8 cellular contexts compared by ENCODE assay signal in the genomic region with DNA sequence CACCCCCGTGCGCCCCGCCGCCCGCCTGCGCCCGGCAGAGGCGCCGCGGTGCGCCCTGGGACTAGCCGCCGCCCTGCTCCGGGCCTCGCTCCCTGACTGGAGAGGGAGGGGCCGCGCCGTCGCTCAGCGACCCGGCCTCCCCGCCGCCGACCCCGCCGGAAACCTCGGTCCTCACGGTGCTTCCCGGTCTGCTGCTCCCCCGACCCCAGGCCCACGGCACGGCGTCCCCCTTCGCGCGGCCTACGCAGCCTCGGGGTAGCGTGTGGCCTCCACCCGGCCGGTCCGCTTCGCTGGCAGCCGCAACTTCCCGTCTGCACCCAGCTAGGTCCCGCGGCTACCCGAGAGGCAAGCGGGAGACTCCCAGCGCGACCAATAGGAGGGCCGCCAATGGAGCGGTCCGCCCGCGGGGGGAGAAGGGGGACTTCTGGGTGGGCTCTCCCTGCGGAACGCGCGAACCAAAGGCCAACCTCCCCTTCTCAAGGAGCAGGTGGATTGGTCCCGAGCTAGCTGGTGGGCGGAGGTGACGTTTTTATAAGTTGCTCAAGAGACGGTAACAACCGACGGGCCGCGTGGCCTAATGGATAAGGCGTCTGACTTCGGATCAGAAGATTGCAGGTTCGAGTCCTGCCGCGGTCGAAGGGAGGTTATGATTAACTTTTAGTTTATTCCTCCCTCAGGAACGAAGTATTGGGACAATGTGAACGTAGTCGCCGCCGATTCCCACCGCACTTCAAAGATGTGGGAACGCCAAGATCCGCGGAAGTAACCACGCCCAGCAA. TPM values are rescaled to one million over a fixed set of nuclear protein-coding genes. Genes with fewer than 3 reads are reported as not detected.
DNase-seq lines count a peak whose midpoint lies in the region; ATAC-seq, FAIRE-seq and TF ChIP-seq lines count a peak whose summit lies in the region.

A gene (minus strand): TSS at position 315 of the 779 bp plus-strand sequence. CDS start 1,070 bp downstream, outside the sequence.

- peaks cover 45% of the 10 kb centered on the region for H3K79me2 ChIP-seq in endothelial cell of umbilical vein (ENCODE audit: control insufficient read depth, insufficient read depth, low read length)

- peak within 1 kb of the TSS; percentile 83 for H3K9ac ChIP-seq in IMR-90 (ENCODE audit: low read depth, low read length)
- H3K9ac ChIP-seq in endothelial cell of umbilical vein (replicated peaks; ENCODE audit: extremely low read depth, insufficient read depth, low read length), result peak within 1 kb of the TSS; percentile 51

- peak within 1 kb of the TSS; percentile 80 for H3K4me2 ChIP-seq in IMR-90 (ENCODE audit: low read depth, low read length)
- H3K4me2 ChIP-seq in endothelial cell of umbilical vein (ENCODE audit: insufficient read depth, low read length), result peak within 1 kb of the TSS; percentile 80

- ATAC-seq in GM21528 (IDR thresholded peaks at IDR 0.05; ENCODE audit: low FRiP score, unreplicated experiment), result peak; percentile 89
- peak; percentile 93 for ATAC-seq in IMR-90 (ENCODE audit: low read depth)

- dilution Hi-C loops in IMR-90 (cut with HindIII; ENCODE audit: low sequenced_read_pairs, unreplicated experiment), result no loop called here
- dilution Hi-C loops in endothelial cell of umbilical vein (cut with MboI; ENCODE audit: extremely low pct_ligation_motif_present, low sequenced_read_pairs), result no loop called here

- H3K4me1 ChIP-seq in IMR-90 (ENCODE audit: control insufficient read depth, insufficient read depth, low read length), result peaks cover 11% of the 10 kb centered on the region; the same call in 1 of the 2 replicates
- peaks cover 28% of the 10 kb centered on the region for H3K4me1 ChIP-seq in endothelial cell of umbilical vein (ENCODE audit: control insufficient read depth, extremely low read depth, insufficient read depth, low read length)

- peaks cover 6% of the 10 kb centered on the region; the same call in 1 of the 2 replicates for H3K9me1 ChIP-seq in IMR-90 (ENCODE audit: insufficient read depth, low read length)
- no peaks in the 10 kb centered on the region for H3K9me1 ChIP-seq in endothelial cell of umbilical vein (replicated peaks; ENCODE audit: control insufficient read depth, extremely low read depth, insufficient read depth, low read length)

- H3K4me3 ChIP-seq in IMR-90 (ENCODE audit: insufficient read depth, low read depth, low read length) (peak within 1 kb of the TSS; percentile 59), endothelial cell of umbilical vein (replicated peaks in 1 of 3; ENCODE audit: insufficient read depth in 1 of 3, low read depth in 1 of 3, low read length in 3 of 3) (peak within 1 kb of the TSS; percentile 40 to 91 (median 71))

- intact Hi-C loops in IMR-90 (cut with micrococcal nuclease) (loop anchor here (1.0 kb wide), 1 partner anchor 127 kb away; no protein-coding TSS in a partner anchor), endothelial cell of umbilical vein (cut with micrococcal nuclease) (loop anchor here (1.0 to 10.0 kb wide), 4 partner anchors 24 to 710 kb away; a partner anchor contains a TSS)

- TF ChIP-seq POLR2A in IMR-90 (IDR thresholded peaks at IDR 0.05; ENCODE audit: low read depth, low read length), result peak; percentile 97
- peak; percentile 96 for TF ChIP-seq POLR2A in endothelial cell of umbilical vein (IDR thresholded peaks at IDR 0.05; ENCODE audit: low read depth, low read length)

- in situ Hi-C loops in IMR-90 (cut with MboI; ENCODE audit: low sequenced_read_pairs), result no loop called here

- H3K27ac ChIP-seq in IMR-90 (ENCODE audit: insufficient read depth, low read length) (peak within 1 kb of the TSS; percentile 68), endothelial cell of umbilical vein (ENCODE audit: insufficient read depth, low read depth, low read length) (peak within 1 kb of the TSS; percentile 11)

- H3K27me3 ChIP-seq in IMR-90 (ENCODE audit: control insufficient read depth, insufficient read depth, low read length) (peaks cover 6% of the 10 kb centered on the region), endothelial cell of umbilical vein (ENCODE audit: control insufficient read depth in 2 of 2, insufficient read depth in 2 of 2, low read length in 2 of 2) (peaks cover 0 to 6% of the 10 kb centered on the region in 2 experiments)

- peaks cover 28 to 40% of the 10 kb centered on the region in 2 experiments for H3K79me1 ChIP-seq in IMR-90 (ENCODE audit: low read depth in 1 of 2, low read length in 2 of 2)

- no peak within 1 kb of the TSS for H2BK20ac ChIP-seq in IMR-90 (ENCODE audit: low read depth, low read length)

- POLR2A ChIA-PET in IMR-90 (lab: Charles Lee; ENCODE audit: unreplicated experiment), result interaction anchor here (0.6 kb wide), 1 partner anchor 422 kb away, joined by 3 read pairs; no protein-coding TSS in a partner anchor
- POLR2A ChIA-PET in endothelial cell of umbilical vein (lab: Charles Lee), result no interaction called here

- H3K36me3 ChIP-seq in IMR-90 (ENCODE audit: control insufficient read depth, insufficient read depth, low read length) (peaks cover 23% of the 10 kb centered on the region), endothelial cell of umbilical vein (ENCODE audit: control insufficient read depth in 2 of 2, extremely low read depth in 1 of 2, insufficient read depth in 2 of 2, low read length in 2 of 2) (peaks cover 13 to 15% of the 10 kb centered on the region in 2 experiments)

- H4K91ac ChIP-seq in IMR-90 (ENCODE audit: insufficient read depth, low read depth, low read length), result peak within 1 kb of the TSS; percentile 70; the same call in 1 of the 2 replicates

- H2AFZ ChIP-seq in IMR-90 (replicated peaks; ENCODE audit: low read length, poor library complexity), result peak within 1 kb of the TSS; percentile 96
- H2AFZ ChIP-seq in endothelial cell of umbilical vein (ENCODE audit: low read depth, low read length), result peak within 1 kb of the TSS; percentile 88

- peak within 1 kb of the TSS; percentile 97 for H2AK9ac ChIP-seq in IMR-90 (replicated peaks; ENCODE audit: low read depth, low read length, poor library complexity)

- peak within 1 kb of the TSS; percentile 85 for H3K4ac ChIP-seq in IMR-90 (ENCODE audit: low read depth, low read length)

- WGBS in IMR-90 (ENCODE audit: extremely low coverage in 2 of 2, insufficient read length in 1 of 2), 2 experiments, result 2% methylated on average over 36 of the region's 84 CpGs; no CpG with 5 or more reads in 1 of the 2 experiments

- H3K14ac ChIP-seq in IMR-90 (replicated peaks; ENCODE audit: low read depth, low read length), result peak within 1 kb of the TSS; percentile 74

- H3K18ac ChIP-seq in IMR-90 (ENCODE audit: low read depth, low read length), result no peak within 1 kb of the TSS; the same call in 1 of the 2 replicates

- TF ChIP-seq CTCF in IMR-90 (conservative IDR thresholded peaks at IDR 0.05; ENCODE audit: low read depth, low read length) (no peak), endothelial cell of umbilical vein (IDR thresholded peaks at IDR 0.05; ENCODE audit: extremely low read depth in 1 of 2, insufficient read depth in 1 of 2, low read depth in 1 of 2, low read length in 2 of 2) (no peak)

- peak within 1 kb of the TSS; percentile 52 for H3K56ac ChIP-seq in IMR-90 (ENCODE audit: extremely low read depth, insufficient read depth, low read length)

- H2BK5ac ChIP-seq in IMR-90 (ENCODE audit: low read depth, low read length, poor library complexity, severe bottlenecking), result peak within 1 kb of the TSS; percentile 76

- H2AK5ac ChIP-seq in IMR-90 (ENCODE audit: low read depth, low read length), result peak within 1 kb of the TSS; percentile 66

- DNase-seq in DMS 273 (lab: John Stamatoyannopoulos, UW; ENCODE audit: unreplicated experiment) (peak; percentile 98), IMR-90 (peak; percentile 99), OCI-M1 (lab: John Stamatoyannopoulos, UW) (peak; percentile 99), activated T-cell treated with anti-CD3 and anti-CD28 coated beads for 24 hours (ENCODE audit: low read depth) (peak; percentile 99), endothelial cell of umbilical vein (ENCODE audit: low read depth, low spot score) (peak; percentile 99), midbrain (lab: John Stamatoyannopoulos, UW) (peak; percentile 99)
- peak; percentile 98 to 99 for DNase-seq in stimulated activated CD8-positive, alpha-beta memory T cell treated with anti-CD3 and anti-CD28 coated beads, Interleukin-2, amount 100 ng/mL, for 1 hour (ENCODE audit: low read depth in 2 of 2)

- no peak within 1 kb of the TSS; the same call in 1 of the 2 replicates for H2BK120ac ChIP-seq in IMR-90 (ENCODE audit: low read depth, low read length)

- CTCF ChIA-PET in IMR-90 (lab: Yijun Ruan, JAX), result interaction anchor here (1.3 to 1.6 kb wide), 2 partner anchors 24 to 128 kb away, joined by 5 to 6 read pairs; no protein-coding TSS in a partner anchor
- CTCF ChIA-PET in endothelial cell of umbilical vein (lab: Charles Lee), result interaction anchor here (1.0 to 2.0 kb wide), 5 partner anchors 23 to 430 kb away, joined by 3 to 29 read pairs (median 4); no protein-coding TSS in a partner anchor

- peak; percentile 98 for FAIRE-seq in endothelial cell of umbilical vein (lab: Jason Lieb, UNC)

- no peak within 1 kb of the TSS for H2BK15ac ChIP-seq in IMR-90 (ENCODE audit: low read depth, low read length)

- no peak within 1 kb of the TSS; the same call in 1 of the 2 replicates for H4K5ac ChIP-seq in IMR-90 (ENCODE audit: low read depth, low read length)

- H4K8ac ChIP-seq in IMR-90 (ENCODE audit: low read depth in 2 of 2, low read length in 2 of 2), result peak within 1 kb of the TSS; percentile 72 to 80; a peak in 3 of 4 replicates

- peak within 1 kb of the TSS; percentile 66 for H3K23ac ChIP-seq in IMR-90 (ENCODE audit: low read depth, low read length)

- H4K20me1 ChIP-seq in IMR-90 (ENCODE audit: insufficient read depth, low read length), result peaks cover 40% of the 10 kb centered on the region
- peaks cover 7% of the 10 kb centered on the region for H4K20me1 ChIP-seq in endothelial cell of umbilical vein (replicated peaks; ENCODE audit: control insufficient read depth, extremely low read depth, insufficient read depth, low read length)

- no peak for TF ChIP-seq RAD21 in IMR-90 (IDR thresholded peaks at IDR 0.05; ENCODE audit: low read length)

- H3K9me3 ChIP-seq in IMR-90 (ENCODE audit: control insufficient read depth, insufficient read depth, low read length) (no peaks in the 10 kb centered on the region), endothelial cell of umbilical vein (replicated peaks; ENCODE audit: control insufficient read depth, insufficient read depth, low read length) (no peaks in the 10 kb centered on the region)

- BruUV-seq in IMR-90 (replicated peaks; lab: Mats Ljungman, UMichigan) (no TSS peak), endothelial cell of umbilical vein (replicated peaks; lab: Mats Ljungman, UMichigan) (TSS peak; percentile 100)

RNA-seq across cellular contexts. Expression of the gene that starts here (rescaled TPM):
- total RNA-seq in IMR-90 (2012; rRNA removed) (18.3 and 19.9 TPM in 2 replicates), endothelial cell of umbilical vein (77.7 and 79.4 TPM in 2 replicates)
- polyA plus RNA-seq in IMR-90 (2012; rRNA removed) (30.3 and 30.6 TPM in 2 replicates), endothelial cell of umbilical vein (33.8 and 36.6 TPM in 2 replicates)
- 19.3 and 22.4 TPM in 2 replicates for polyA plus RNA-seq in IMR-90 (2012; cell fraction: cytosol; rRNA removed)
- polyA plus RNA-seq in IMR-90 (2012; cell fraction: nucleus; rRNA removed; ENCODE audit: low replicate concordance), result 164 and 186 TPM in 2 replicates
- polyA plus RNA-seq in endothelial cell of umbilical vein (2011; cell fraction: cytosol; rRNA removed), result 24.9 and 27.4 TPM in 2 replicates
- polyA plus RNA-seq in endothelial cell of umbilical vein (2011; cell fraction: nucleus; rRNA removed), result 236 and 246 TPM in 2 replicates
- polyA plus RNA-seq in endothelial cell of umbilical vein (2012), result 53.5 and 54.2 TPM in 2 replicates
- 74.4 and 77.4 TPM in 2 replicates for polyA minus RNA-seq in endothelial cell of umbilical vein
- 24.2 TPM for polyA minus RNA-seq in endothelial cell of umbilical vein (2011; cell fraction: cytosol; rRNA and poly(A)+ RNA removed)
- polyA minus RNA-seq in endothelial cell of umbilical vein (2011; cell fraction: nucleus; rRNA and poly(A)+ RNA removed), result 61.2 and 82.9 TPM in 2 replicates

Comparison
In these comparisons a context has a peak if more than half of its experiments do, and no peak if none do; other contexts are left out.
1. Peak in every context shown above with its lines: DNase-seq, ATAC-seq, H3K4me3 ChIP-seq and H3K27ac ChIP-seq.